In genomic region chr14:104388631-104389325, GRCh38 we compare ENCODE assay signal across 1 cellular context.
TF ChIP-seq lines count a peak whose summit lies in the region.

No MANE protein-coding gene starts in this region.

TF ChIP-seq in IMR-90, 13 proteins besides CTCF, POLR2A, EP300 and RAD21:
- no peak for TF ChIP-seq ELK1 (IDR thresholded peaks at IDR 0.05; ENCODE audit: borderline replicate concordance, low read depth, low read length)
- no peak for TF ChIP-seq BHLHE40 (IDR thresholded peaks at IDR 0.05; ENCODE audit: low read depth, low read length)
- TF ChIP-seq USF2 (IDR thresholded peaks at IDR 0.05; ENCODE audit: low read depth, low read length): no peak
- no peak for TF ChIP-seq MAZ (IDR thresholded peaks at IDR 0.05; ENCODE audit: borderline replicate concordance, low read depth, low read length)
- no peak for TF ChIP-seq FOS (IDR thresholded peaks at IDR 0.05; ENCODE audit: low read depth, low read length)
- TF ChIP-seq CEBPB (IDR thresholded peaks at IDR 0.05; ENCODE audit: low read depth, low read length): no peak
- no peak for TF ChIP-seq CHD1 (IDR thresholded peaks at IDR 0.05; ENCODE audit: low read depth, low read length)
- TF ChIP-seq RCOR1 (IDR thresholded peaks at IDR 0.05; ENCODE audit: insufficient replicate concordance, low read length): no peak
- no peak for TF ChIP-seq RFX5 (IDR thresholded peaks at IDR 0.05; ENCODE audit: low read depth, low read length)
- TF ChIP-seq SMC3 (IDR thresholded peaks at IDR 0.05; ENCODE audit: low read depth, low read length): no peak
- no peak for TF ChIP-seq MAFK (IDR thresholded peaks at IDR 0.05; ENCODE audit: low read depth, low read length)
- TF ChIP-seq NFE2L2 (IDR thresholded peaks at IDR 0.05; ENCODE audit: low read depth, low read length): no peak
- TF ChIP-seq MXI1 (IDR thresholded peaks at IDR 0.05; ENCODE audit: borderline replicate concordance, low read depth, low read length): no peak
TF ChIP-seq in IMR-90: peak in this region for 0.
